ENCODE assay signal across 8 cellular contexts in the genomic region with DNA sequence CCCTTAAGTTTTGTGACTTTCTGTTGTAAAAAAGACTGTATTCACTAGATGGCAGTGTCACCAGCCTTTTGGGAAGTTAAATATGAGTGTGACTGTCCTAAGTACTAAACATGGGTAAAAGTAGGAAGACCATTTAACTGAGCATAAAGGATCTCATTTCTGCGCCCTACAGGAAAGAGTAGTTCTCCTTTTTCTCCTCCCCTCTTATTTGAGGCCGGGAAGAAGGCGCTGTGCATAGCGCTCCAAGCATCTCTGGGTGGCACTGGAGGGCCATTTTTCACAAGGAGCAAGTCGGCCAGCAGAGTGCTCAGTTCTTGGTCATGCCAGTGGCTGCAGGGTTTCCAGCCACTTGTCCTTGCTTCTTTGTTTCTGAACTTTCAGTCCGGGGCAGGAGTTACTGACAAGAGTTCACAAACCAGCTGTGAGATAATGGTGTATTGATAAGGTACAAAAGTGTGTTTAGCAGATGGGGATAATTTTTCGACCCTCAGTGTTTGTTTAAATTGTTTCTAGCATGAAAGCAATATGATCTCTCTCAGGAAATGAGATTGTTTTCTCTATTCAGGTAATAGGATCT.
DNase-seq lines count a peak whose midpoint lies in the region; ATAC-seq and TF ChIP-seq lines count a peak whose summit lies in the region.

No MANE protein-coding gene starts in this region.

- H3K79me2 ChIP-seq in smooth muscle cell (ENCODE audit: low read depth), result no peaks in the 10 kb centered on the region

- H3K9ac ChIP-seq in smooth muscle cell (ENCODE audit: low read depth), result no peak overlapping the region

- H3K4me3 Mint-ChIP-seq in central memory CD8-positive, alpha-beta T cell, result no peak overlapping the region

- no peaks in the 10 kb centered on the region for H4K20me1 ChIP-seq in smooth muscle cell (ENCODE audit: low read depth)

- H3K4me1 Mint-ChIP-seq in central memory CD8-positive, alpha-beta T cell, result peaks cover 5% of the 10 kb centered on the region

- DNase-seq in NCI-H1417 (lab: John Stamatoyannopoulos, UW) (peak; percentile 2 to 62 (median 53)), NCI-H1417 treated with DMSO at 0.1 percent for 48 hours (lab: John Stamatoyannopoulos, UW) (no peak), H4 (ENCODE audit: low spot score) (peak; percentile 78), SKM-1 treated with dmso at 0.1 percent for 144 hours (lab: John Stamatoyannopoulos, UW; ENCODE audit: unreplicated experiment) (peak; percentile 97), islet precursor cell (peak; percentile 91), smooth muscle cell (lab: John Stamatoyannopoulos, UW; ENCODE audit: unreplicated experiment) (no peak)
- no peak for DNase-seq in central memory CD8-positive, alpha-beta T cell (ENCODE audit: low spot score in 2 of 2)

- H3K9me3 ChIP-seq in smooth muscle cell (replicated peaks; ENCODE audit: low read depth), result no peaks in the 10 kb centered on the region

- ATAC-seq in central memory CD8-positive, alpha-beta T cell (replicated peaks; ENCODE audit: extremely low read depth, poor library complexity, severe bottlenecking), result peak; percentile 64

- H3K27ac Mint-ChIP-seq in central memory CD8-positive, alpha-beta T cell (ENCODE audit: low read depth), result no peak overlapping the region

- no peaks in the 10 kb centered on the region for H3K4me1 ChIP-seq in smooth muscle cell (ENCODE audit: low read depth)

- peak; percentile 92 for TF ChIP-seq CTCF in LNCAP (IDR thresholded peaks at IDR 0.05)
- TF ChIP-seq CTCF in smooth muscle cell (IDR thresholded peaks at IDR 0.05; ENCODE audit: borderline replicate concordance, insufficient read depth, poor library complexity, severe bottlenecking), result peak; percentile 72

- H3K27me3 ChIP-seq in smooth muscle cell (ENCODE audit: low read depth), result no peaks in the 10 kb centered on the region

- peak overlapping the region; percentile 53 for H2AFZ ChIP-seq in smooth muscle cell (ENCODE audit: low read depth)

- H3K36me3 ChIP-seq in smooth muscle cell (ENCODE audit: low read depth), result no peaks in the 10 kb centered on the region

- H3K27me3 Mint-ChIP-seq in central memory CD8-positive, alpha-beta T cell, result no peaks in the 10 kb centered on the region

- no peak overlapping the region for H3K4me3 ChIP-seq in smooth muscle cell

- no peak overlapping the region for H3K27ac ChIP-seq in smooth muscle cell (ENCODE audit: low read depth)

- H3K36me3 Mint-ChIP-seq in central memory CD8-positive, alpha-beta T cell (ENCODE audit: insufficient read depth), result no peaks in the 10 kb centered on the region

- peak overlapping the region; percentile 49 for H3K4me2 ChIP-seq in smooth muscle cell

- 20% methylated on average over 7 of the region's 7 CpGs for WGBS in smooth muscle cell (ENCODE audit: low lambda C conversion rate)

- no peaks in the 10 kb centered on the region for H3F3A ChIP-seq in smooth muscle cell (ENCODE audit: low read depth)

- H3K9me3 Mint-ChIP-seq in central memory CD8-positive, alpha-beta T cell, result no peaks in the 10 kb centered on the region

Comparison
In these comparisons a context has a peak if more than half of its experiments do, and no peak if none do; other contexts are left out.
1. DNase-seq: peak in NCI-H1417 (3 of 3), H4 (single experiment), SKM-1 treated with dmso at 0.1 percent for 144 hours (single experiment) and islet precursor cell (single experiment); none in NCI-H1417 treated with DMSO at 0.1 percent for 48 hours (single experiment), central memory CD8-positive, alpha-beta T cell (0 of 2) and smooth muscle cell (single experiment).